ENCODE assay signal across 13 cellular contexts in genomic region chr1:221761354-221762002, GRCh38. TPM values are rescaled to one million over a fixed set of nuclear protein-coding genes. Genes with fewer than 3 reads are reported as not detected.
DNase-seq lines count a peak whose midpoint lies in the region; ATAC-seq and TF ChIP-seq lines count a peak whose summit lies in the region.
"Had no signal": no experiment of that assay in that cellular context is flagged by ENCODE, and none has a peak within 500 bp of the region (broad histone marks: within the 10 kb centered on the region; RNA-seq: fewer than 3 reads in every experiment).

No MANE protein-coding gene starts in this region.

- H3K36me3 Mint-ChIP-seq in natural killer cell treated with Interleukin-12 subunit alpha and Interleukin-12 subunit beta and Interleukin-15 and Interleukin-18, amount 100 ng/mL, for 72 hours: no peaks in the 10 kb centered on the region
- H3K36me3 Mint-ChIP-seq in natural killer cell: no peaks in the 10 kb centered on the region

- intact Hi-C loops in natural killer cell (cut with micrococcal nuclease): no loop called here

- no peak for DNase-seq in natural killer cell treated with Interleukin-12 subunit alpha and Interleukin-12 subunit beta and Interleukin-15 and Interleukin-18, amount 100 ng/mL, for 72 hours (ENCODE audit: low spot score)
- DNase-seq in natural killer cell (no peak), NCI-H510A (lab: John Stamatoyannopoulos, UW) (no peak), NCI-H2029 treated with DMSO at 0.1 percent for 48 hours (lab: John Stamatoyannopoulos, UW) (no peak)
- no peak for DNase-seq in activated CD8-positive, alpha-beta memory T cell treated with anti-CD3 and anti-CD28 coated beads, Interleukin-2, amount 50 U/mL, for 48 hours
- no peak for DNase-seq in effector CD4-positive, alpha-beta T cell
- DNase-seq: NCI-H446, occipital lobe, SK-N-SH, uterus had no signal

- H3K27ac Mint-ChIP-seq in natural killer cell treated with Interleukin-12 subunit alpha and Interleukin-12 subunit beta and Interleukin-15 and Interleukin-18, amount 100 ng/mL, for 72 hours: peak overlapping the region; percentile 16 to 22
- H3K27ac Mint-ChIP-seq in natural killer cell: no peak overlapping the region

- no peak for TF ChIP-seq CTCF in natural killer cell (IDR thresholded peaks at IDR 0.05)

- ATAC-seq in natural killer cell treated with Interleukin-12 subunit alpha and Interleukin-12 subunit beta and Interleukin-15 and Interleukin-18, amount 100 ng/mL, for 72 hours: no peak
- ATAC-seq in natural killer cell (no peak), HG02571 (IDR thresholded peaks at IDR 0.05; ENCODE audit: unreplicated experiment) (peak; percentile 72), HG03439 (IDR thresholded peaks at IDR 0.05; ENCODE audit: unreplicated experiment) (peak; percentile 58)
- ATAC-seq: A549 had no signal

- H3K27me3 Mint-ChIP-seq in natural killer cell treated with Interleukin-12 subunit alpha and Interleukin-12 subunit beta and Interleukin-15 and Interleukin-18, amount 100 ng/mL, for 72 hours: no peaks in the 10 kb centered on the region
- no peaks in the 10 kb centered on the region for H3K27me3 Mint-ChIP-seq in natural killer cell (ENCODE audit: low read depth in 2 of 2)

- H3K4me1 Mint-ChIP-seq in natural killer cell treated with Interleukin-12 subunit alpha and Interleukin-12 subunit beta and Interleukin-15 and Interleukin-18, amount 100 ng/mL, for 72 hours (ENCODE audit: low read depth in 2 of 2): peaks cover 29 to 41% of the 10 kb centered on the region in 2 donors
- H3K4me1 Mint-ChIP-seq in natural killer cell: peaks cover 6% of the 10 kb centered on the region in 2 donors

- H3K9me3 Mint-ChIP-seq in natural killer cell treated with Interleukin-12 subunit alpha and Interleukin-12 subunit beta and Interleukin-15 and Interleukin-18, amount 100 ng/mL, for 72 hours: no peaks in the 10 kb centered on the region
- H3K9me3 Mint-ChIP-seq in natural killer cell: no peaks in the 10 kb centered on the region

- no peak overlapping the region for H3K4me3 Mint-ChIP-seq in natural killer cell treated with Interleukin-12 subunit alpha and Interleukin-12 subunit beta and Interleukin-15 and Interleukin-18, amount 100 ng/mL, for 72 hours
- H3K4me3 Mint-ChIP-seq in natural killer cell: no peak overlapping the region

RNA-seq across cellular contexts. Expression of gene DUSP10, which starts 19.6 kb away (rescaled TPM):
- 10 to 100 TPM; 43.3 to 85.2 TPM for total RNA-seq in natural killer cell treated with Interleukin-12 subunit alpha and Interleukin-12 subunit beta and Interleukin-15 and Interleukin-18, amount 100 ng/mL, for 72 hours
- total RNA-seq in natural killer cell: 100 to 1,000 TPM; 109 to 231 (median 210) TPM

Comparison
In these comparisons a context has a peak if more than half of its experiments do, and no peak if none do; other contexts are left out.
1. H3K27ac Mint-ChIP-seq: peak in natural killer cell treated with Interleukin-12 subunit alpha and Interleukin-12 subunit beta and Interleukin-15 and Interleukin-18, amount 100 ng/mL, for 72 hours (2 of 2); none in natural killer cell (0 of 2).
2. ATAC-seq: peak in HG02571 (single experiment) and HG03439 (single experiment); none in natural killer cell treated with Interleukin-12 subunit alpha and Interleukin-12 subunit beta and Interleukin-15 and Interleukin-18, amount 100 ng/mL, for 72 hours (0 of 2) and natural killer cell (0 of 3).